Comparison of ENCODE assay signal across 21 cellular contexts in genomic region chr12:39309516-39309915, GRCh38.
"Had no signal": no experiment of that assay in that cellular context is flagged by ENCODE, and none has a peak within 500 bp of the region (broad histone marks: within the 10 kb centered on the region; RNA-seq: fewer than 3 reads in every experiment).

No MANE protein-coding gene starts in this region.

- H3K27me3 Mint-ChIP-seq: dendritic cell treated with granulocyte-macrophage colony-stimulating factor and Interleukin-4, amounts not matched to agents 40 ng/mL and 50 ng/mL, for 4 days; memory B cell; naive thymus-derived CD4-positive, alpha-beta T cell had no signal

- H3K27ac Mint-ChIP-seq: dendritic cell treated with granulocyte-macrophage colony-stimulating factor and Interleukin-4, amounts not matched to agents 40 ng/mL and 50 ng/mL, for 4 days; memory B cell; naive thymus-derived CD4-positive, alpha-beta T cell had no signal

- H3K4me3 ChIP-seq: colonic mucosa, dorsolateral prefrontal cortex, esophagus muscularis mucosa, gastroesophageal sphincter, heart left ventricle, hepatocyte, left lung, lower lobe of right lung had no signal

- H3K4me2 ChIP-seq: hepatocyte had no signal

- H3K27ac ChIP-seq: colonic mucosa, dorsolateral prefrontal cortex, esophagus muscularis mucosa, foreskin keratinocyte, gastroesophageal sphincter, heart left ventricle, hepatocyte, left lung, lower lobe of right lung had no signal

- H3K36me3 ChIP-seq: colonic mucosa, left lung, lower lobe of right lung had no signal

- H2AFZ ChIP-seq: hepatocyte had no signal

- H3K9me3 ChIP-seq: colonic mucosa, esophagus muscularis mucosa, gastroesophageal sphincter, heart left ventricle, left lung, lower lobe of right lung had no signal

- H3K9me3 Mint-ChIP-seq: dendritic cell treated with granulocyte-macrophage colony-stimulating factor and Interleukin-4, amounts not matched to agents 40 ng/mL and 50 ng/mL, for 4 days had no signal

- H3K4me1 Mint-ChIP-seq: memory B cell; naive thymus-derived CD4-positive, alpha-beta T cell had no signal

- DNase-seq: colonic mucosa; cortex of kidney; dorsolateral prefrontal cortex; effector CD4-positive, alpha-beta T cell; effector memory CD4-positive, alpha-beta T cell; foreskin keratinocyte; heart left ventricle; hypothalamus; left cardiac atrium; left lung; left ventricle myocardium superior; lower lobe of right lung; mammary epithelial cell; mesendoderm; midbrain; naive thymus-derived CD4-positive, alpha-beta T cell had no signal

- H3K4me1 ChIP-seq: colonic mucosa, esophagus muscularis mucosa, foreskin keratinocyte, gastroesophageal sphincter, heart left ventricle, left lung, lower lobe of right lung had no signal

- H3K79me2 ChIP-seq: hepatocyte had no signal

- H3K4me3 Mint-ChIP-seq: dendritic cell treated with granulocyte-macrophage colony-stimulating factor and Interleukin-4, amounts not matched to agents 40 ng/mL and 50 ng/mL, for 4 days; memory B cell; naive thymus-derived CD4-positive, alpha-beta T cell had no signal

- ATAC-seq: foreskin keratinocyte; gastroesophageal sphincter; heart left ventricle; left cardiac atrium; left lung; left ventricle myocardium superior; lower lobe of right lung; naive thymus-derived CD4-positive, alpha-beta T cell had no signal

- H3K27me3 ChIP-seq: colonic mucosa, dorsolateral prefrontal cortex, esophagus muscularis mucosa, foreskin keratinocyte, gastroesophageal sphincter, heart left ventricle, hepatocyte, left lung had no signal
